Comparison of ENCODE assay signal across 19 cellular contexts in genomic region chr21:33552999-33553598, GRCh38. TPM values are rescaled to one million over a fixed set of nuclear protein-coding genes. Genes with fewer than 3 reads are reported as not detected.
DNase-seq lines count a peak whose midpoint lies in the region; ATAC-seq, FAIRE-seq and TF ChIP-seq lines count a peak whose summit lies in the region.
"Had no signal": no experiment of that assay in that cellular context is flagged by ENCODE, and none has a peak within 500 bp of the region (broad histone marks: within the 10 kb centered on the region; RNA-seq: fewer than 3 reads in every experiment).

No MANE protein-coding gene starts in this region.

- H4K20me1 ChIP-seq in HepG2 (ENCODE audit: insufficient read depth, low read length): peaks cover 72% of the 10 kb centered on the region

- H3K36me3 ChIP-seq in HepG2 (replicated peaks in 1 of 2; ENCODE audit: control insufficient read depth in 1 of 2, insufficient read depth in 2 of 2, low read length in 2 of 2) (peaks cover 38 to 93% of the 10 kb centered on the region in 2 experiments), thyroid gland (peaks cover 70 to 72% of the 10 kb centered on the region in 2 donors)

- POLR2A ChIA-PET in HepG2 (lab: Yijun Ruan, JAX): no interaction called here

- no peak overlapping the region for H3K4me2 ChIP-seq in HepG2 (ENCODE audit: low read depth, low read length)

- H3K36me3 Mint-ChIP-seq in T-helper 17 cell (ENCODE audit: low read depth): peaks cover 10% of the 10 kb centered on the region

- no peak for TF ChIP-seq RAD21 in HepG2 (CRISPR knock-in tag; IDR thresholded peaks at IDR 0.05)

- H3K27me3 ChIP-seq in HepG2 (ENCODE audit: control insufficient read depth in 1 of 2, insufficient read depth in 2 of 2, low read length in 2 of 2): no peaks in the 10 kb centered on the region
- H3K27me3 ChIP-seq in thyroid gland: no peaks in the 10 kb centered on the region
- H3K27me3 ChIP-seq: SJCRH30 had no signal

- no peak for DNase-seq in left ventricle myocardium superior
- no peak for DNase-seq in Right ventricle myocardium inferior (ENCODE audit: missing footprints)
- DNase-seq in T-helper 17 cell: no peak
- DNase-seq in HepG2 (ENCODE audit: low spot score): no peak
- no peak for DNase-seq in T1000 (lab: John Stamatoyannopoulos, UW)
- DNase-seq in cerebellum (ENCODE audit: low spot score): no peak
- DNase-seq in thyroid gland: no peak
- no peak for DNase-seq in MV-4-11 (lab: John Stamatoyannopoulos, UW)
- DNase-seq: C1 segment of cervical spinal cord, COR-L47, DMS153, NCI-H1417 treated with DMSO at 0.1 percent for 48 hours, NCI-H2029, NCI-H2171 treated with DMSO at 0.1 percent for 48 hours, NCI-H82, SJCRH30 had no signal

- in situ Hi-C loops in HepG2 (cut with HindIII; ENCODE audit: extremely low pct_ligation_motif_present, low pct_unique_long_range_greater_than_20kb): no loop called here

- intact Hi-C loops in left ventricle myocardium superior (cut with micrococcal nuclease): no loop called here
- intact Hi-C loops in Right ventricle myocardium inferior (cut with DNase I): no loop called here
- intact Hi-C loops in HepG2 (cut with micrococcal nuclease; ENCODE audit: unreplicated experiment): no loop called here
- intact Hi-C loops in thyroid gland (cut with DNase I): no loop called here

- FAIRE-seq in HepG2 (lab: Jason Lieb, UNC): no peak
- FAIRE-seq: A204.1, GM19239 had no signal

- H2AFZ ChIP-seq in HepG2 (ENCODE audit: low read length): no peak overlapping the region
- H2AFZ ChIP-seq: GM23248 had no signal

- 96% methylated on average over 8 of the region's 12 CpGs for WGBS in HepG2 (ENCODE audit: low lambda C conversion rate)
- 94 to 96% methylated on average over 7 to 11 of the region's 12 CpGs for WGBS in thyroid gland, 2 donors

- H3K27ac Mint-ChIP-seq in T-helper 17 cell: peak overlapping the region; percentile 64

- no peak for TF ChIP-seq EP300 in HepG2 (IDR thresholded peaks at IDR 0.05; ENCODE audit: low read depth in 2 of 2, low read length in 2 of 2)
- TF ChIP-seq EP300 in HepG2 (CRISPR knock-in tag; IDR thresholded peaks at IDR 0.05; ENCODE audit: borderline replicate concordance): no peak

- H3K4me1 ChIP-seq in HepG2 (ENCODE audit: insufficient read depth, low read length) (peaks cover 11% of the 10 kb centered on the region; the same call in 1 of the 2 replicates), thyroid gland (peaks cover 5 to 14% of the 10 kb centered on the region in 2 donors)
- H3K4me1 ChIP-seq: SJCRH30 had no signal

- H3K9me3 ChIP-seq in T-helper 17 cell (ENCODE audit: control insufficient read depth, low read length, poor library complexity, severe bottlenecking) (no peaks in the 10 kb centered on the region), HepG2 (ENCODE audit: low read length) (no peaks in the 10 kb centered on the region), thyroid gland (no peaks in the 10 kb centered on the region)
- H3K9me3 ChIP-seq: SJCRH30 had no signal

- BruUV-seq in HepG2 (replicated peaks; lab: Mats Ljungman, UMichigan): no TSS peak

- ATAC-seq in left ventricle myocardium superior: peak; percentile 10
- no peak for ATAC-seq in Right ventricle myocardium inferior
- peak; percentile 13 for ATAC-seq in T-helper 17 cell
- peak; percentile 25 for ATAC-seq in HepG2

- H3K27ac ChIP-seq in HepG2 (ENCODE audit: extremely low read length, insufficient read depth, low read length) (no peak overlapping the region), thyroid gland (no peak overlapping the region)
- H3K27ac ChIP-seq: GM23248, SJCRH30 had no signal

- CTCF ChIA-PET in HepG2 (lab: Yijun Ruan, JAX; ENCODE audit: low intra/inter-chr PET ratio, low total read pairs): no interaction called here

- H3K27me3 Mint-ChIP-seq in T-helper 17 cell: no peaks in the 10 kb centered on the region

- H3K9ac ChIP-seq in HepG2 (ENCODE audit: insufficient read depth, low read depth, low read length): no peak overlapping the region
- H3K9ac ChIP-seq: GM23248 had no signal

- H3K4me3 Mint-ChIP-seq in T-helper 17 cell: peak overlapping the region; percentile 41

- no peak for TF ChIP-seq CTCF in HepG2 (CRISPR knock-in tag; IDR thresholded peaks at IDR 0.05)
- no peak for TF ChIP-seq CTCF in thyroid gland (IDR thresholded peaks at IDR 0.05)

- peaks cover 30% of the 10 kb centered on the region for H3K4me1 Mint-ChIP-seq in T-helper 17 cell

- peaks cover 88% of the 10 kb centered on the region for H3K79me2 ChIP-seq in HepG2 (ENCODE audit: insufficient read depth, low read length)

- TF ChIP-seq POLR2A in HepG2 (IDR thresholded peaks at IDR 0.05; ENCODE audit: insufficient read depth in 1 of 2, low read depth in 2 of 2, low read length in 2 of 2) (no peak; a peak in 1 of 4 replicates), thyroid gland (IDR thresholded peaks at IDR 0.05) (no peak)

- no peak overlapping the region for H3K4me3 ChIP-seq in HepG2 (replicated peaks in 1 of 3; ENCODE audit: insufficient read depth in 1 of 3, low read depth in 2 of 3, low read length in 3 of 3)
- no peak overlapping the region for H3K4me3 ChIP-seq in thyroid gland (replicated peaks in 1 of 3)
- H3K4me3 ChIP-seq: GM23248, SJCRH30 had no signal

RNA-seq across cellular contexts. Expression of gene SON, which starts 10.3 kb away (rescaled TPM):
- 141 TPM for total RNA-seq in left ventricle myocardium superior
- 136 TPM for total RNA-seq in Right ventricle myocardium inferior
- total RNA-seq in T-helper 17 cell: 100 to 1,000 TPM; 324 to 380 TPM
- total RNA-seq in HepG2 (2016; rRNA removed; fragmentation: Illumina TruSeq; extraction: Trizol): 78.3 and 291 TPM in 2 replicates
- 8.5 and 9.3 TPM in 2 replicates for total RNA-seq in HepG2 (2016; cell fraction: cytosol; rRNA removed; fragmentation: Illumina TruSeq; extraction: Trizol; ENCODE audit: low read depth)
- total RNA-seq in HepG2 (2016; cell fraction: insoluble cytoplasmic fraction; rRNA removed; fragmentation: Illumina TruSeq; extraction: Trizol): 71.9 and 282 TPM in 2 replicates
- total RNA-seq in HepG2 (2016; cell fraction: membrane; rRNA removed; fragmentation: Illumina TruSeq; extraction: Trizol): 38.8 and 42.6 TPM in 2 replicates
- total RNA-seq in HepG2 (2016; cell fraction: nucleus; rRNA removed; fragmentation: Illumina TruSeq; extraction: Trizol): 173 and 188 TPM in 2 replicates
- polyA plus RNA-seq in HepG2 (2011; rRNA removed): 60.8 and 61.3 TPM in 2 replicates
- 27.3 and 38.0 TPM in 2 replicates for polyA plus RNA-seq in HepG2 (2011; cell fraction: cytosol; rRNA removed)
- 184 and 204 TPM in 2 replicates for polyA plus RNA-seq in HepG2 (2011; cell fraction: nucleus; rRNA removed)
- 121 and 128 TPM in 2 replicates for polyA plus RNA-seq in HepG2 (2012)
- 4.6 and 5.8 TPM in 2 replicates for polyA plus RNA-seq in HepG2 (2016; cell fraction: cytosol; fragmentation: Illumina TruSeq; extraction: Trizol; ENCODE audit: low read depth)
- polyA plus RNA-seq in HepG2 (2016; cell fraction: insoluble cytoplasmic fraction; fragmentation: Illumina TruSeq; extraction: Trizol; ENCODE audit: low read depth): 116 and 145 TPM in 2 replicates
- polyA plus RNA-seq in HepG2 (2016; cell fraction: membrane; fragmentation: Illumina TruSeq; extraction: Trizol; ENCODE audit: low read depth): 16.5 and 18.3 TPM in 2 replicates
- 242 and 248 TPM in 2 replicates for polyA plus RNA-seq in HepG2 (2016; cell fraction: nucleus; fragmentation: Illumina TruSeq; extraction: Trizol; ENCODE audit: insufficient read depth, low read depth)
- 192 and 202 TPM in 2 replicates for polyA minus RNA-seq in HepG2 (2011; rRNA and poly(A)+ RNA removed; ENCODE audit: low replicate concordance)
- polyA minus RNA-seq in HepG2 (2011; cell fraction: cytosol; rRNA and poly(A)+ RNA removed): 80.6 and 107 TPM in 2 replicates
- polyA minus RNA-seq in HepG2 (2011; cell fraction: nucleus; rRNA and poly(A)+ RNA removed): 280 and 289 TPM in 2 replicates
- total RNA-seq in cerebellum: 208 TPM
- total RNA-seq in thyroid gland: 100 to 1,000 TPM; 283 to 425 (median 334) TPM

RNA-seq across cellular contexts. Expression of gene GART, which starts 11.2 kb away (rescaled TPM):
- total RNA-seq in left ventricle myocardium superior: 33.4 TPM
- 42.7 TPM for total RNA-seq in Right ventricle myocardium inferior
- 10 to 100 TPM; 40.0 to 44.8 TPM for total RNA-seq in T-helper 17 cell
- 109 and 151 TPM in 2 replicates for total RNA-seq in HepG2 (2016; rRNA removed; fragmentation: Illumina TruSeq; extraction: Trizol)
- 31.1 and 36.8 TPM in 2 replicates for total RNA-seq in HepG2 (2016; cell fraction: cytosol; rRNA removed; fragmentation: Illumina TruSeq; extraction: Trizol; ENCODE audit: low read depth)
- total RNA-seq in HepG2 (2016; cell fraction: insoluble cytoplasmic fraction; rRNA removed; fragmentation: Illumina TruSeq; extraction: Trizol): 113 and 146 TPM in 2 replicates
- 32.8 and 39.5 TPM in 2 replicates for total RNA-seq in HepG2 (2016; cell fraction: membrane; rRNA removed; fragmentation: Illumina TruSeq; extraction: Trizol)
- 90.9 and 99.5 TPM in 2 replicates for total RNA-seq in HepG2 (2016; cell fraction: nucleus; rRNA removed; fragmentation: Illumina TruSeq; extraction: Trizol)
- polyA plus RNA-seq in HepG2 (2011; rRNA removed): 17.7 and 17.9 TPM in 2 replicates
- 9.6 and 13.2 TPM in 2 replicates for polyA plus RNA-seq in HepG2 (2011; cell fraction: cytosol; rRNA removed)
- 19.9 and 27.1 TPM in 2 replicates for polyA plus RNA-seq in HepG2 (2011; cell fraction: nucleus; rRNA removed)
- 50.5 and 59.0 TPM in 2 replicates for polyA plus RNA-seq in HepG2 (2012)
- polyA plus RNA-seq in HepG2 (2016; cell fraction: cytosol; fragmentation: Illumina TruSeq; extraction: Trizol; ENCODE audit: low read depth): 4.4 and 5.6 TPM in 2 replicates
- 99.4 and 99.8 TPM in 2 replicates for polyA plus RNA-seq in HepG2 (2016; cell fraction: insoluble cytoplasmic fraction; fragmentation: Illumina TruSeq; extraction: Trizol; ENCODE audit: low read depth)
- 8.6 and 10.6 TPM in 2 replicates for polyA plus RNA-seq in HepG2 (2016; cell fraction: membrane; fragmentation: Illumina TruSeq; extraction: Trizol; ENCODE audit: low read depth)
- polyA plus RNA-seq in HepG2 (2016; cell fraction: nucleus; fragmentation: Illumina TruSeq; extraction: Trizol; ENCODE audit: insufficient read depth, low read depth): 70.2 and 73.8 TPM in 2 replicates
- 15.8 and 35.7 TPM in 2 replicates for polyA minus RNA-seq in HepG2 (2011; rRNA and poly(A)+ RNA removed; ENCODE audit: low replicate concordance)
- 21.5 and 23.0 TPM in 2 replicates for polyA minus RNA-seq in HepG2 (2011; cell fraction: cytosol; rRNA and poly(A)+ RNA removed)
- polyA minus RNA-seq in HepG2 (2011; cell fraction: nucleus; rRNA and poly(A)+ RNA removed): 73.8 and 95.2 TPM in 2 replicates
- total RNA-seq in cerebellum: 74.2 TPM
- total RNA-seq in thyroid gland: 100 to 1,000 TPM in 2 of 4 donors, 10 to 100 TPM in 2; 53.8 to 130 (median 84.5) TPM

RNA-seq across cellular contexts. Expression of gene DONSON, which starts 35.4 kb away (rescaled TPM):
- 7.6 TPM for total RNA-seq in left ventricle myocardium superior
- 6.6 TPM for total RNA-seq in Right ventricle myocardium inferior
- 10 to 100 TPM in 1 of 2 donors, 1 to 10 TPM in 1; 8.9 to 10.0 TPM for total RNA-seq in T-helper 17 cell
- total RNA-seq in HepG2 (2016; rRNA removed; fragmentation: Illumina TruSeq; extraction: Trizol): 60.8 and 63.6 TPM in 2 replicates
- total RNA-seq in HepG2 (2016; cell fraction: cytosol; rRNA removed; fragmentation: Illumina TruSeq; extraction: Trizol; ENCODE audit: low read depth): 19.3 and 25.7 TPM in 2 replicates
- 63.7 and 64.8 TPM in 2 replicates for total RNA-seq in HepG2 (2016; cell fraction: insoluble cytoplasmic fraction; rRNA removed; fragmentation: Illumina TruSeq; extraction: Trizol)
- total RNA-seq in HepG2 (2016; cell fraction: membrane; rRNA removed; fragmentation: Illumina TruSeq; extraction: Trizol): 39.0 and 44.1 TPM in 2 replicates
- 49.7 and 57.4 TPM in 2 replicates for total RNA-seq in HepG2 (2016; cell fraction: nucleus; rRNA removed; fragmentation: Illumina TruSeq; extraction: Trizol)
- 23.8 and 35.4 TPM in 2 replicates for polyA plus RNA-seq in HepG2 (2011; rRNA removed)
- 14.5 and 16.8 TPM in 2 replicates for polyA plus RNA-seq in HepG2 (2011; cell fraction: cytosol; rRNA removed)
- 32.1 and 34.6 TPM in 2 replicates for polyA plus RNA-seq in HepG2 (2011; cell fraction: nucleus; rRNA removed)
- polyA plus RNA-seq in HepG2 (2012): 27.0 and 35.7 TPM in 2 replicates
- polyA plus RNA-seq in HepG2 (2016; cell fraction: cytosol; fragmentation: Illumina TruSeq; extraction: Trizol; ENCODE audit: low read depth): 14.8 and 16.8 TPM in 2 replicates
- polyA plus RNA-seq in HepG2 (2016; cell fraction: insoluble cytoplasmic fraction; fragmentation: Illumina TruSeq; extraction: Trizol; ENCODE audit: low read depth): 70.4 and 76.8 TPM in 2 replicates
- 27.4 and 32.3 TPM in 2 replicates for polyA plus RNA-seq in HepG2 (2016; cell fraction: membrane; fragmentation: Illumina TruSeq; extraction: Trizol; ENCODE audit: low read depth)
- polyA plus RNA-seq in HepG2 (2016; cell fraction: nucleus; fragmentation: Illumina TruSeq; extraction: Trizol; ENCODE audit: insufficient read depth, low read depth): 91.6 and 102 TPM in 2 replicates
- 21.0 and 36.0 TPM in 2 replicates for polyA minus RNA-seq in HepG2 (2011; rRNA and poly(A)+ RNA removed; ENCODE audit: low replicate concordance)
- polyA minus RNA-seq in HepG2 (2011; cell fraction: cytosol; rRNA and poly(A)+ RNA removed): 14.6 and 17.7 TPM in 2 replicates
- 23.7 and 27.5 TPM in 2 replicates for polyA minus RNA-seq in HepG2 (2011; cell fraction: nucleus; rRNA and poly(A)+ RNA removed)
- total RNA-seq in cerebellum: 23.6 TPM
- total RNA-seq in thyroid gland: 10 to 100 TPM in 1 of 4 donors, 1 to 10 TPM in 3; 4.2 to 13.3 (median 6.7) TPM
